In the genomic region with DNA sequence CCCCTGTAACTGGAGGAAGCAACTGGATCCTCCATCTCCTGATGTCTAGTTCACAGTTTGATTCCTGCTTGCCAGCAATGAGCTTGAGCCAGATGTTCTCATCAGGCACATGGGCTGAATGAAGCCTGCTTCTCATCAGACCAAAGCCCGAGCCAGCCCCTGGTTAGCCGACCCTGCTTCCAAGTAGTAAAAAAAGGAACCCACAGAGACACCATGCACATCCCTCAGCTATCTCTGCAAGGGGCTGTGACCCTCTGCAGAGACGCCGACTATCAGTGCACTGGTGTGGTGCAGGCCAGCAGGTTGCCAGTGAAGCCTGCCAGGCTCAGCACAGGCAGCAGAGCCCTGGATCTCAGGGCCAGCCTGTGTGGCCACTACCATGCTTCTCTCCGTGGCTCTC, we compare ENCODE assay signal across 2 cellular contexts.
TF ChIP-seq lines count a peak whose summit lies in the region.

No MANE protein-coding gene starts in this region.

TF ChIP-seq in IMR-90, 13 proteins besides CTCF, POLR2A, EP300 and RAD21:
- TF ChIP-seq RCOR1 (IDR thresholded peaks at IDR 0.05; ENCODE audit: insufficient replicate concordance, low read length) (no peak), RFX5 (IDR thresholded peaks at IDR 0.05; ENCODE audit: low read depth, low read length) (no peak), SMC3 (IDR thresholded peaks at IDR 0.05; ENCODE audit: low read depth, low read length) (no peak), MAFK (IDR thresholded peaks at IDR 0.05; ENCODE audit: low read depth, low read length) (no peak), MXI1 (IDR thresholded peaks at IDR 0.05; ENCODE audit: borderline replicate concordance, low read depth, low read length) (no peak), BHLHE40 (IDR thresholded peaks at IDR 0.05; ENCODE audit: low read depth, low read length) (no peak), CHD1 (IDR thresholded peaks at IDR 0.05; ENCODE audit: low read depth, low read length) (no peak), NFE2L2 (IDR thresholded peaks at IDR 0.05; ENCODE audit: low read depth, low read length) (no peak), MAZ (IDR thresholded peaks at IDR 0.05; ENCODE audit: borderline replicate concordance, low read depth, low read length) (no peak), CEBPB (IDR thresholded peaks at IDR 0.05; ENCODE audit: low read depth, low read length) (no peak), FOS (IDR thresholded peaks at IDR 0.05; ENCODE audit: low read depth, low read length) (no peak)
- TF ChIP-seq, protein P1, sequence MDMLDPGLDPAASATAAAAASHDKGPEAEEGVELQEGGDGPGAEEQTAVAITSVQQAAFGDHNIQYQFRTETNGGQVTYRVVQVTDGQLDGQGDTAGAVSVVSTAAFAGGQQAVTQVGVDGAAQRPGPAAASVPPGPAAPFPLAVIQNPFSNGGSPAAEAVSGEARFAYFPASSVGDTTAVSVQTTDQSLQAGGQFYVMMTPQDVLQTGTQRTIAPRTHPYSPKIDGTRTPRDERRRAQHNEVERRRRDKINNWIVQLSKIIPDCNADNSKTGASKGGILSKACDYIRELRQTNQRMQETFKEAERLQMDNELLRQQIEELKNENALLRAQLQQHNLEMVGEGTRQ (IDR thresholded peaks at IDR 0.05; ENCODE audit: low read depth, low read length), result no peak
- TF ChIP-seq, protein P2, sequence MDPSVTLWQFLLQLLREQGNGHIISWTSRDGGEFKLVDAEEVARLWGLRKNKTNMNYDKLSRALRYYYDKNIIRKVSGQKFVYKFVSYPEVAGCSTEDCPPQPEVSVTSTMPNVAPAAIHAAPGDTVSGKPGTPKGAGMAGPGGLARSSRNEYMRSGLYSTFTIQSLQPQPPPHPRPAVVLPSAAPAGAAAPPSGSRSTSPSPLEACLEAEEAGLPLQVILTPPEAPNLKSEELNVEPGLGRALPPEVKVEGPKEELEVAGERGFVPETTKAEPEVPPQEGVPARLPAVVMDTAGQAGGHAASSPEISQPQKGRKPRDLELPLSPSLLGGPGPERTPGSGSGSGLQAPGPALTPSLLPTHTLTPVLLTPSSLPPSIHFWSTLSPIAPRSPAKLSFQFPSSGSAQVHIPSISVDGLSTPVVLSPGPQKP (IDR thresholded peaks at IDR 0.05; ENCODE audit: borderline replicate concordance, low read depth, low read length), result no peak

TF ChIP-seq in K562, 482 proteins besides CTCF, POLR2A, EP300 and RAD21:
- TF ChIP-seq TSC22D4 (tag; IDR thresholded peaks at IDR 0.05) (no peak), RBFOX2 (IDR thresholded peaks at IDR 0.05; ENCODE audit: low read depth, low read length) (peak; percentile 23; the same call in 1 of the 2 replicates)
